ENCODE assay signal across 24 cellular contexts in the genomic region with DNA sequence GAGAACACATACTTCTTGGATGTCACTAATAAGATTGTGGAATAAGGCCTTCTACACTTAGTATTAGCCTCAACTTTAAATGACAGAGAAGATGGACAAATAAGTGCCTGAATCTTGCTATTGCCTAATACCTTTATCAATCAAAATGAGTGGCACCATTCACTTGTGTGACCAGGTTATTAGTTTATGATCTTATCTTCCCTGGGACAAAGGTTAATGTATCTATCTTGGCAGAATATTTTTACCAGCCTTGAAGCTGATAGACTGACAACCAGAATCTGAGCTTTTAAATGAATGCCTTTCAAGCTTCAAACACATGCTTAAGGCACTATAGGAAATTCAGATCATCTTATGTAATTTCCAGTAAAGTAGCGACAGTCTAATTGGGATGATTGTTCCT.
"Had no signal": no experiment of that assay in that cellular context is flagged by ENCODE, and none has a peak within 500 bp of the region (broad histone marks: within the 10 kb centered on the region; RNA-seq: fewer than 3 reads in every experiment).

No MANE protein-coding gene starts in this region.

- DNase-seq: stimulated activated CD4-positive, alpha-beta T cell treated with anti-CD3 and anti-CD28 coated beads, Interleukin-2, amount 100 ng/mL, for 48 hours; stimulated activated CD4-positive, alpha-beta T cell treated with anti-CD3 and anti-CD28 coated beads, Interleukin-4, amount 100 ng/mL, for 1 hour; stimulated activated CD4-positive, alpha-beta T cell treated with anti-CD3 and anti-CD28 coated beads, Interleukin-4, amount 100 ng/mL, for 24 hours; stimulated activated CD4-positive, alpha-beta T cell treated with anti-CD3 and anti-CD28 coated beads, Interleukin-4, amount 100 ng/mL, for 4 hours; stimulated activated CD8-positive, alpha-beta memory T cell treated with anti-CD3 and anti-CD28 coated beads, Interleukin-4, amount 100 ng/mL, for 48 hours; stimulated activated naive B cell treated with anti-CD40 and anti-IgM and Interleukin-4, amounts not matched to agents 10 μg/mL and 1 μg/mL and 100 μg/mL, for 72 hours; stimulated activated naive CD4-positive, alpha-beta T cell; stimulated activated naive CD4-positive, alpha-beta T cell treated with Interleukin-2 at 50 U/mL for 16 hours; stimulated activated naive CD8-positive, alpha-beta T cell treated with anti-CD3 and anti-CD28 coated beads, Interleukin-15, amount 100 ng/mL, for 72 hours; stimulated activated naive CD8-positive, alpha-beta T cell treated with anti-CD3 and anti-CD28 coated beads, Interleukin-15, Interleukin-2, amounts not matched to agents 100 U/mL and 50 U/mL, for 24 hours; stomach; testis; thyroid gland; tibial artery; transverse colon; trophoblast cell; upper lobe of left lung; upper lobe of right lung; uterus had no signal

- H3K27me3 ChIP-seq: stomach, suprapubic skin, testis, thyroid gland, tibial artery, tibial nerve, transverse colon, upper lobe of left lung, upper lobe of right lung, uterus, vagina had no signal

- H3K4me1 ChIP-seq: stomach, suprapubic skin, testis, thyroid gland, tibial artery, tibial nerve, upper lobe of left lung, upper lobe of right lung, uterus, vagina had no signal

- H3K9me3 ChIP-seq: stomach, suprapubic skin, testis, thoracic aorta, thyroid gland, tibial artery, tibial nerve, transverse colon, upper lobe of left lung, upper lobe of right lung, uterus, vagina had no signal

- H3K36me3 ChIP-seq: stomach, suprapubic skin, thoracic aorta, thyroid gland, tibial artery, tibial nerve, transverse colon, upper lobe of right lung, uterus, vagina had no signal

- H3K27ac ChIP-seq: stomach, suprapubic skin, testis, thoracic aorta, thyroid gland, tibial artery, tibial nerve, transverse colon, upper lobe of left lung, upper lobe of right lung, uterus, vagina had no signal

- FAIRE-seq: urothelium cell line had no signal

- H3K4me3 ChIP-seq: stomach, suprapubic skin, testis, thoracic aorta, thyroid gland, tibial artery, tibial nerve, transverse colon, upper lobe of left lung, upper lobe of right lung, uterus, vagina had no signal
